In genomic region chr19:3984908-3985642, GRCh38 we compare ENCODE assay signal across 8 cellular contexts. TPM values are rescaled to one million over a fixed set of nuclear protein-coding genes. Genes with fewer than 3 reads are reported as not detected.
DNase-seq lines count a peak whose midpoint lies in the region; ATAC-seq, FAIRE-seq and TF ChIP-seq lines count a peak whose summit lies in the region.

Gene EEF2, minus strand, starts transcription at chr19:3985463. Its CDS starts 83 bp downstream, at chr19:3985380.

- peak; percentile 40 for ATAC-seq in GM21717 (IDR thresholded peaks at IDR 0.05; ENCODE audit: unreplicated experiment)

- peaks cover 31% of the 10 kb centered on the region for H3K79me1 ChIP-seq in neuronal stem cell (ENCODE audit: low read depth, low read length)

- peak within 1 kb of the TSS; percentile 99 for H3K18ac ChIP-seq in neuronal stem cell (ENCODE audit: low read length)

- peak within 1 kb of the TSS; percentile 88 for H2AFZ ChIP-seq in neuronal stem cell (ENCODE audit: low read length)

- H3K9me3 ChIP-seq in Caco-2 (no peaks in the 10 kb centered on the region), SK-N-MC (ENCODE audit: low read depth, low read length) (no peaks in the 10 kb centered on the region), neuronal stem cell (replicated peaks in 1 of 2; ENCODE audit: control insufficient read depth in 2 of 2, insufficient read depth in 1 of 2, low read depth in 1 of 2, low read length in 2 of 2) (no peaks in the 10 kb centered on the region), subcutaneous abdominal adipose tissue (ENCODE audit: control insufficient read depth in 5 of 5, low read length in 5 of 5) (no peaks in the 10 kb centered on the region)

- H2AK5ac ChIP-seq in neuronal stem cell (ENCODE audit: low read depth, low read length): peak within 1 kb of the TSS; percentile 90

- no peak within 1 kb of the TSS for H4K91ac ChIP-seq in neuronal stem cell (ENCODE audit: low read depth, low read length, poor library complexity)

- H3K36me3 ChIP-seq in Caco-2 (ENCODE audit: control insufficient read depth, insufficient read depth, low read length) (peaks cover 31% of the 10 kb centered on the region), SK-N-MC (ENCODE audit: insufficient read depth, low read length) (peaks cover 49% of the 10 kb centered on the region), neuronal stem cell (replicated peaks in 1 of 2; ENCODE audit: control insufficient read depth in 2 of 2, insufficient read depth in 2 of 2, low read length in 2 of 2) (peaks cover 43 to 47% of the 10 kb centered on the region in 2 donors), subcutaneous abdominal adipose tissue (ENCODE audit: control insufficient read depth in 5 of 5, insufficient read depth in 5 of 5, low read length in 5 of 5) (peaks cover 0 to 43% (median 42%) of the 10 kb centered on the region in 5 donors)

- no peaks in the 10 kb centered on the region for H3K9me3 Mint-ChIP-seq in Caco-2 (ENCODE audit: unreplicated experiment)
- no peaks in the 10 kb centered on the region for H3K9me3 Mint-ChIP-seq in activated naive CD4-positive, alpha-beta T cell treated with anti-CD3 and anti-CD28 coated beads for 36 hours

- CTCF ChIA-PET in Caco-2 (lab: Charles Lee): interaction anchor here (0.6 to 1.1 kb wide), 3 partner anchors 14 to 155 kb away, joined by 3 to 5 read pairs (median 4); partner anchors contain the start of gene DAPK3
- CTCF ChIA-PET in activated naive CD4-positive, alpha-beta T cell treated with anti-CD3 and anti-CD28 coated beads for 36 hours (lab: Charles Lee): interaction anchor here (0.6 to 1.1 kb wide), 5 partner anchors 14 to 216 kb away, joined by 3 read pairs; partner anchors contain the start of gene DAPK3

- H2BK5ac ChIP-seq in neuronal stem cell (ENCODE audit: low read length): peak within 1 kb of the TSS; percentile 95

- peak within 1 kb of the TSS; percentile 89 for H3K4me3 Mint-ChIP-seq in Caco-2 (ENCODE audit: unreplicated experiment)
- peak within 1 kb of the TSS; percentile 91 for H3K4me3 Mint-ChIP-seq in activated naive CD4-positive, alpha-beta T cell treated with anti-CD3 and anti-CD28 coated beads for 36 hours

- no peak within 1 kb of the TSS for H3K4ac ChIP-seq in neuronal stem cell (ENCODE audit: low read length)

- peak within 1 kb of the TSS; percentile 72 for H3K4me2 ChIP-seq in neuronal stem cell (ENCODE audit: insufficient read depth, low read length, poor library complexity, severe bottlenecking)

- H2BK15ac ChIP-seq in neuronal stem cell (ENCODE audit: low read length): no peak within 1 kb of the TSS

- POLR2A ChIA-PET in Caco-2 (lab: Charles Lee): interaction anchor here (0.6 to 1.5 kb wide), 8 partner anchors 8 to 358 kb away, joined by 3 to 67 read pairs (median 6); partner anchors contain the start of genes DAPK3, MPND, MRPL54 and PIAS4

- FAIRE-seq in frontal cortex (lab: Jason Lieb, UNC): no peak

- peaks cover 67% of the 10 kb centered on the region for H3K36me3 Mint-ChIP-seq in Caco-2 (ENCODE audit: insufficient read depth, unreplicated experiment)
- peaks cover 43% of the 10 kb centered on the region for H3K36me3 Mint-ChIP-seq in activated naive CD4-positive, alpha-beta T cell treated with anti-CD3 and anti-CD28 coated beads for 36 hours (ENCODE audit: low read depth)

- peak within 1 kb of the TSS; percentile 60 for H3K14ac ChIP-seq in neuronal stem cell (ENCODE audit: low read length)

- H3K9ac ChIP-seq in SK-N-MC (ENCODE audit: insufficient read length) (peak within 1 kb of the TSS; percentile 99), neuronal stem cell (ENCODE audit: low read depth, low read length, poor library complexity) (peak within 1 kb of the TSS; percentile 93), subcutaneous abdominal adipose tissue (ENCODE audit: low read length in 5 of 5) (peak within 1 kb of the TSS; percentile 91 to 100 (median 93))

- H2BK120ac ChIP-seq in neuronal stem cell (ENCODE audit: low read depth, low read length): no peak within 1 kb of the TSS

- DNase-seq in Caco-2: peak; percentile 83 to 91
- DNase-seq in MV-4-11 (lab: John Stamatoyannopoulos, UW): peak; percentile 85
- peak; percentile 50 for DNase-seq in SK-N-MC (ENCODE audit: low read depth, low spot score)
- DNase-seq in activated naive CD4-positive, alpha-beta T cell treated with anti-CD3 and anti-CD28 coated beads for 36 hours: peak; percentile 88
- peak; percentile 95 to 97 for DNase-seq in frontal cortex (ENCODE audit: low spot score in 2 of 2)
- peak; percentile 91 for DNase-seq in neuronal stem cell (ENCODE audit: low spot score)

- peaks cover 6% of the 10 kb centered on the region for H3K4me1 Mint-ChIP-seq in Caco-2 (ENCODE audit: low read depth, unreplicated experiment)
- H3K4me1 Mint-ChIP-seq in activated naive CD4-positive, alpha-beta T cell treated with anti-CD3 and anti-CD28 coated beads for 36 hours (ENCODE audit: low read depth): peaks cover 52% of the 10 kb centered on the region

- H3K23ac ChIP-seq in neuronal stem cell (ENCODE audit: low read depth, low read length, poor library complexity): peak within 1 kb of the TSS; percentile 100

- intact Hi-C loops in Caco-2 (cut with micrococcal nuclease; ENCODE audit: unreplicated experiment): loop anchor here (10.0 kb wide), 1 partner anchor 80 kb away; the partner anchor contains the start of gene ZBTB7A
- intact Hi-C loops in activated naive CD4-positive, alpha-beta T cell treated with anti-CD3 and anti-CD28 coated beads for 36 hours (cut with micrococcal nuclease): loop anchor here (1.0 to 5.0 kb wide), 7 partner anchors 82 to 927 kb away; partner anchors contain the start of genes APBA3, MAP2K2, MFSD12 and MRPL54

- peak within 1 kb of the TSS; percentile 96 for H3K27ac Mint-ChIP-seq in Caco-2 (ENCODE audit: unreplicated experiment)
- H3K27ac Mint-ChIP-seq in activated naive CD4-positive, alpha-beta T cell treated with anti-CD3 and anti-CD28 coated beads for 36 hours: peak within 1 kb of the TSS; percentile 94

- H4K8ac ChIP-seq in neuronal stem cell (ENCODE audit: low read depth, low read length): no peak within 1 kb of the TSS

- H3K27ac ChIP-seq in SK-N-MC: peak within 1 kb of the TSS; percentile 96
- H3K27ac ChIP-seq in neuronal stem cell (replicated peaks; ENCODE audit: low read length): peak within 1 kb of the TSS; percentile 71
- peak within 1 kb of the TSS; percentile 97 for H3K27ac ChIP-seq in subcutaneous abdominal adipose tissue (ENCODE audit: low read depth, low read length)

- H3K27me3 ChIP-seq in Caco-2 (replicated peaks; ENCODE audit: control insufficient read depth, insufficient read depth, low read length): no peaks in the 10 kb centered on the region
- H3K27me3 ChIP-seq in neuronal stem cell (ENCODE audit: control insufficient read depth in 3 of 3, insufficient read depth in 3 of 3, low read depth in 1 of 3, low read length in 3 of 3): no peaks in the 10 kb centered on the region
- H3K27me3 ChIP-seq in subcutaneous abdominal adipose tissue (ENCODE audit: control insufficient read depth in 5 of 5, insufficient read depth in 4 of 5, low read length in 5 of 5): no peaks in the 10 kb centered on the region

- no peaks in the 10 kb centered on the region for H3K27me3 Mint-ChIP-seq in Caco-2 (ENCODE audit: insufficient read depth, unreplicated experiment)
- H3K27me3 Mint-ChIP-seq in activated naive CD4-positive, alpha-beta T cell treated with anti-CD3 and anti-CD28 coated beads for 36 hours (ENCODE audit: low read depth): no peaks in the 10 kb centered on the region

- TF ChIP-seq CTCF in Caco-2 (IDR thresholded peaks at IDR 0.05; ENCODE audit: insufficient read depth in 1 of 2, low read depth in 1 of 2, low read length in 1 of 2, severe bottlenecking in 1 of 2, unreplicated experiment in 1 of 2): no peak

- no peak within 1 kb of the TSS for H2BK12ac ChIP-seq in neuronal stem cell (ENCODE audit: low read length)

- TSS peak; percentile 64 for BruUV-seq in Caco-2 (replicated peaks; lab: Mats Ljungman, UMichigan)

- peak within 1 kb of the TSS; percentile 98 for H3K4me3 ChIP-seq in Caco-2 (ENCODE audit: low read depth, low read length)
- H3K4me3 ChIP-seq in SK-N-MC: peak within 1 kb of the TSS; percentile 90
- H3K4me3 ChIP-seq in neuronal stem cell (ENCODE audit: low read length in 2 of 2): peak within 1 kb of the TSS; percentile 98
- peak within 1 kb of the TSS; percentile 81 to 98 (median 96) for H3K4me3 ChIP-seq in subcutaneous abdominal adipose tissue (ENCODE audit: low read depth in 1 of 5, low read length in 5 of 5)

- WGBS in neuronal stem cell (ENCODE audit: extremely low coverage in 2 of 2, insufficient read length in 2 of 2, insufficient replicate concordance in 1 of 2), 2 donors: no CpG with 5 or more reads among the region's 80 CpGs

- H3K4me1 ChIP-seq in Caco-2 (peaks cover 12% of the 10 kb centered on the region), neuronal stem cell (ENCODE audit: control insufficient read depth in 2 of 2, insufficient read depth in 1 of 2, low read depth in 1 of 2, low read length in 2 of 2) (peaks cover 13 to 28% of the 10 kb centered on the region in 2 donors), subcutaneous abdominal adipose tissue (ENCODE audit: control insufficient read depth in 5 of 5, insufficient read depth in 5 of 5, low read length in 5 of 5) (peaks cover 17 to 61% (median 56%) of the 10 kb centered on the region in 5 donors)

RNA-seq across cellular contexts. Expression of gene EEF2, which starts in this region (rescaled TPM):
- total RNA-seq in Caco-2 (2022): 2,154 and 2,157 TPM in 2 replicates
- 1,000 to 10,000 TPM; 3,747 to 3,914 TPM for total RNA-seq in activated naive CD4-positive, alpha-beta T cell treated with anti-CD3 and anti-CD28 coated beads for 36 hours
- 2,434 TPM for total RNA-seq in frontal cortex
- polyA plus RNA-seq in neuronal stem cell (2013, experiment 1 of 2): 2,427 TPM
- 2,458 TPM for polyA plus RNA-seq in neuronal stem cell (2013, experiment 2 of 2)

Comparison
In these comparisons a context has a peak if more than half of its experiments do, and no peak if none do; other contexts are left out.
1. Peak in every context shown above with its lines: DNase-seq, ATAC-seq, H3K4me3 ChIP-seq and H3K27ac ChIP-seq.